8 cellular contexts compared by ENCODE assay signal in the genomic region with DNA sequence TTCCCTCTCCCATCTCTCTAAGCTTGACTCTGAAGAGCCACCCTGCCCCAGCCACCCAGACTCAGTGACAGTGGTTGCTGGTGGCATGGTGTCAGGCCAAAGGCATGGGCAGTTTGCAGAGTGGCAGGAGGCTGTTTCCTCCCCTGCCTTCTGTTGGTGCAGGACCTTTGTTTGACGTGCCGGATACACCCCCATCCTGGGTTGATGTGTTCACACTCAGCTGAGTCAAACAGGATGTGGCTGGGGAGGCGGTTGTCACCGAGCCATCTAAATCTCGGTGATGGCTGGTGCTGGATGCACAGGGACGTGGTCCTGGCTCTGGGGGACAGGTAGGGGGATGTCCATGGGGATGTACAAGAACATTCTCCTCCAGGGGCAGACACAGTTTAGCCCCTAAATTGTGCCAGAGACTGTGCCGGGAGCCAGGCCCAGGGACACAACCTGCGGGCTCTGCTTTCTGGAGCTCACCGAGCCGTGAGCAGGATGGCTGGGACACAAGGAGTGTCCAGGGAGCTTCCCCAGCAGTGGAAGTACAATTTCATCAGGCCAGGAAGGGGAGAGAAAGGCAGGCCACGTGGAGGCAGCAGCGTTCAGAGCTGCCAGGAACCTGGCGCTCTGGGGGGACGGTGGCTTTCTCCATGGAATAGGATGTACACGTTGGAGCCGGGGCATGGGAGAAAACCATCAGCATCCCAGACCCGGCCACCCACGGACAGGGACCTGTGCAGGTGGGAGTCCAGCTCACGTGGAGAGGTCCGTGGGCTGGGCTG.
DNase-seq lines count a peak whose midpoint lies in the region; ATAC-seq and TF ChIP-seq lines count a peak whose summit lies in the region.

No MANE protein-coding gene starts in this region.

- H4K20me1 ChIP-seq in OCI-LY3 (ENCODE audit: insufficient read depth, low read length), result no peaks in the 10 kb centered on the region

- H3K4me2 ChIP-seq in OCI-LY3 (ENCODE audit: low read length), result peak overlapping the region; percentile 55

- no peak for TF ChIP-seq POLR2A in heart left ventricle (IDR thresholded peaks at IDR 0.05)

- H3K4me1 ChIP-seq in OCI-LY3 (ENCODE audit: low read length) (peaks cover 25% of the 10 kb centered on the region), heart left ventricle (peaks cover 29 to 91% (median 64%) of the 10 kb centered on the region in 12 donors)

- no peak overlapping the region for H3K9ac ChIP-seq in OCI-LY3 (ENCODE audit: low read length)

- H3K4me3 ChIP-seq in OCI-LY3 (ENCODE audit: low read length) (peak overlapping the region; percentile 9; the same call in 1 of the 2 replicates), heart left ventricle (peak overlapping the region in 5 of 12 donors; percentile 3 to 53 (median 28))

- H3K79me2 ChIP-seq in OCI-LY3 (ENCODE audit: low read length), result no peaks in the 10 kb centered on the region

- 46 to 60% (median 53%) methylated on average over 18 to 20 of the region's 20 CpGs for WGBS in heart left ventricle, 4 donors

- H3K27me3 ChIP-seq in OCI-LY3 (ENCODE audit: low read depth, low read length) (no peaks in the 10 kb centered on the region), heart left ventricle (no peaks in the 10 kb centered on the region)

- DNase-seq in Daoy (ENCODE audit: low read depth) (peak; percentile 91), GOT3 (lab: John Stamatoyannopoulos, UW) (peak; percentile 19), heart left ventricle (peak in 4 of 5 donors; percentile 72 to 81 (median 75)), NCI-H510A treated with DMSO at 0.1 percent for 48 hours (lab: John Stamatoyannopoulos, UW) (no peak), epidermal melanocyte (ENCODE audit: insufficient read length, low spot score) (no peak)
- DNase-seq in activated T-helper 1 cell treated with anti-CD3 and anti-CD28 coated beads, Interleukin-2, amount 50 U/mL, for 16 hours (ENCODE audit: low read depth in 1 of 2, low spot score in 1 of 2), result peak; percentile 70 to 72
- peak; percentile 87 for DNase-seq in stimulated activated CD4-positive, alpha-beta T cell treated with anti-CD3 and anti-CD28 coated beads, Interleukin-1b, Interleukin-23, amount 100 ng/mL, for 48 hours

- no peak for TF ChIP-seq CTCF in OCI-LY3 (IDR thresholded peaks at IDR 0.05; ENCODE audit: low read depth, low read length)
- no peak for TF ChIP-seq CTCF in heart left ventricle (IDR thresholded peaks at IDR 0.05)

- H3K9me3 ChIP-seq in OCI-LY3 (ENCODE audit: insufficient read depth, low read length) (no peaks in the 10 kb centered on the region), heart left ventricle (no peaks in the 10 kb centered on the region)

- H3K27ac ChIP-seq in OCI-LY3 (ENCODE audit: low read length) (no peak overlapping the region), heart left ventricle (peak overlapping the region; percentile 12 to 97 (median 64))

- intact Hi-C loops in heart left ventricle (cut with DNase I), result loop anchor here in 1 of 10 donors (2.0 kb wide), 1 partner anchor 28 kb away; no protein-coding TSS in a partner anchor

- ATAC-seq in heart left ventricle, result peak; percentile 4 to 71 (median 44)

- no peak overlapping the region; the same call in 1 of the 2 replicates for H2AFZ ChIP-seq in OCI-LY3 (ENCODE audit: low read depth, low read length)

- no peaks in the 10 kb centered on the region for H3K36me3 ChIP-seq in OCI-LY3 (replicated peaks; ENCODE audit: low read depth, low read length)
- H3K36me3 ChIP-seq in heart left ventricle, result peaks cover 0 to 26% (median 13%) of the 10 kb centered on the region in 9 donors

Comparison
In these comparisons a context has a peak if more than half of its experiments do, and no peak if none do; other contexts are left out.
1. DNase-seq: peak in Daoy (single experiment), GOT3 (single experiment), activated T-helper 1 cell treated with anti-CD3 and anti-CD28 coated beads, Interleukin-2, amount 50 U/mL, for 16 hours (2 of 2), heart left ventricle (4 of 5) and stimulated activated CD4-positive, alpha-beta T cell treated with anti-CD3 and anti-CD28 coated beads, Interleukin-1b, Interleukin-23, amount 100 ng/mL, for 48 hours (single experiment); none in NCI-H510A treated with DMSO at 0.1 percent for 48 hours (single experiment) and epidermal melanocyte (single experiment).